Comparison of ENCODE assay signal across 1 cellular context in genomic region chr5:135436856-135437795, GRCh38.
TF ChIP-seq lines count a peak whose summit lies in the region.

No MANE protein-coding gene starts in this region.

TF ChIP-seq in IMR-90, 13 proteins besides CTCF, POLR2A, EP300 and RAD21:
- no peak for TF ChIP-seq RCOR1 (IDR thresholded peaks at IDR 0.05; ENCODE audit: insufficient replicate concordance, low read length)
- TF ChIP-seq USF2 (IDR thresholded peaks at IDR 0.05; ENCODE audit: low read depth, low read length): no peak
- no peak for TF ChIP-seq SMC3 (IDR thresholded peaks at IDR 0.05; ENCODE audit: low read depth, low read length)
- TF ChIP-seq FOS (IDR thresholded peaks at IDR 0.05; ENCODE audit: low read depth, low read length): no peak
- TF ChIP-seq CEBPB (IDR thresholded peaks at IDR 0.05; ENCODE audit: low read depth, low read length): no peak
